Comparison of ENCODE assay signal across 8 cellular contexts in genomic region chr4:159016527-159017137, GRCh38.
A peak's percentile ranks its signal among the peaks of the same experiment; 100 is the strongest.
DNase-seq lines count a peak whose midpoint lies in the region; ATAC-seq and TF ChIP-seq lines count a peak whose summit lies in the region.

No MANE protein-coding gene starts in this region.

- H3K9me3 Mint-ChIP-seq in nephron = no peaks in the 10 kb centered on the region
- H3K9me3 Mint-ChIP-seq in activated CD4-positive, alpha-beta memory T cell treated with anti-CD3 and anti-CD28 coated beads for 36 hours = no peaks in the 10 kb centered on the region

- H3K27me3 ChIP-seq in vagina (no peaks in the 10 kb centered on the region), stomach (no peaks in the 10 kb centered on the region)

- H3K9me3 ChIP-seq in vagina (no peaks in the 10 kb centered on the region), stomach (no peaks in the 10 kb centered on the region)

- WGBS in stomach, 5 donors = 46 to 57% (median 49%) methylated on average over 8 of the region's 8 CpGs

- TF ChIP-seq EP300 in stomach (IDR thresholded peaks at IDR 0.05) = no peak

- TF ChIP-seq CTCF in nephron (IDR thresholded peaks at IDR 0.05; ENCODE audit: unreplicated experiment in 3 of 3) (peak in 2 of 3 experiments; percentile 11 to 20), vagina (IDR thresholded peaks at IDR 0.05) (no peak), stomach (IDR thresholded peaks at IDR 0.05) (no peak)

- no peak overlapping the region for H3K4me3 ChIP-seq in vagina
- no peak overlapping the region for H3K4me3 ChIP-seq in stomach

- no peaks in the 10 kb centered on the region for H3K27me3 Mint-ChIP-seq in nephron (ENCODE audit: low read depth)
- peaks cover 1% of the 10 kb centered on the region for H3K27me3 Mint-ChIP-seq in activated CD4-positive, alpha-beta memory T cell treated with anti-CD3 and anti-CD28 coated beads for 36 hours

- H3K4me1 ChIP-seq in vagina (no peaks in the 10 kb centered on the region), stomach (peaks cover 0 to 12% (median 0%) of the 10 kb centered on the region in 4 donors)

- no peaks in the 10 kb centered on the region for H3K36me3 Mint-ChIP-seq in nephron (ENCODE audit: low read depth)
- no peaks in the 10 kb centered on the region for H3K36me3 Mint-ChIP-seq in activated CD4-positive, alpha-beta memory T cell treated with anti-CD3 and anti-CD28 coated beads for 36 hours

- peak; percentile 59 for ATAC-seq in GM18867 (IDR thresholded peaks at IDR 0.05; ENCODE audit: unreplicated experiment)
- peak; percentile 32 for ATAC-seq in HG02610 (IDR thresholded peaks at IDR 0.05; ENCODE audit: unreplicated experiment)

- H3K36me3 ChIP-seq in vagina = no peaks in the 10 kb centered on the region
- no peaks in the 10 kb centered on the region for H3K36me3 ChIP-seq in stomach

- peak overlapping the region; percentile 64 to 78 (median 67) for H3K4me3 Mint-ChIP-seq in nephron
- H3K4me3 Mint-ChIP-seq in activated CD4-positive, alpha-beta memory T cell treated with anti-CD3 and anti-CD28 coated beads for 36 hours = no peak overlapping the region

- peak; percentile 54 for DNase-seq in OCI-M1 (lab: John Stamatoyannopoulos, UW)
- DNase-seq in DMS153 (lab: John Stamatoyannopoulos, UW) = no peak
- DNase-seq in activated CD4-positive, alpha-beta memory T cell treated with anti-CD3 and anti-CD28 coated beads for 36 hours = no peak
- no peak for DNase-seq in vagina (ENCODE audit: extremely low spot score in 2 of 2)
- DNase-seq in stomach = no peak

- POLR2A ChIA-PET in activated CD4-positive, alpha-beta memory T cell treated with anti-CD3 and anti-CD28 coated beads for 36 hours (lab: Charles Lee) = no interaction called here

- peak overlapping the region; percentile 67 to 94 (median 91) for H3K27ac Mint-ChIP-seq in nephron
- H3K27ac Mint-ChIP-seq in activated CD4-positive, alpha-beta memory T cell treated with anti-CD3 and anti-CD28 coated beads for 36 hours = no peak overlapping the region

- H3K27ac ChIP-seq in vagina (no peak overlapping the region), stomach (peak overlapping the region in 1 of 5 donors; percentile 43)

- CTCF ChIA-PET in activated CD4-positive, alpha-beta memory T cell treated with anti-CD3 and anti-CD28 coated beads for 36 hours (lab: Charles Lee) = interaction anchor here (0.6 kb wide), 1 partner anchor 359 kb away, joined by 3 read pairs; no protein-coding TSS in a partner anchor

- intact Hi-C loops in activated CD4-positive, alpha-beta memory T cell treated with anti-CD3 and anti-CD28 coated beads for 36 hours (cut with micrococcal nuclease) = no loop called here
- intact Hi-C loops in vagina (cut with DNase I) (no loop called here), stomach (cut with DNase I; ENCODE audit: low total_unique reads) (no loop called here)

- H3K4me1 Mint-ChIP-seq in nephron = peaks cover 21% of the 10 kb centered on the region
- no peaks in the 10 kb centered on the region for H3K4me1 Mint-ChIP-seq in activated CD4-positive, alpha-beta memory T cell treated with anti-CD3 and anti-CD28 coated beads for 36 hours (ENCODE audit: low read depth)

- TF ChIP-seq POLR2A in vagina (IDR thresholded peaks at IDR 0.05) (no peak), stomach (IDR thresholded peaks at IDR 0.05) (no peak)

Comparison
In these comparisons a context has a peak if more than half of its experiments do, and no peak if none do; other contexts are left out.
1. CTCF ChIP-seq: peak in nephron (2 of 3); none in vagina (0 of 3) and stomach (0 of 7).